ENCODE assay signal across 1 cellular context in the genomic region with DNA sequence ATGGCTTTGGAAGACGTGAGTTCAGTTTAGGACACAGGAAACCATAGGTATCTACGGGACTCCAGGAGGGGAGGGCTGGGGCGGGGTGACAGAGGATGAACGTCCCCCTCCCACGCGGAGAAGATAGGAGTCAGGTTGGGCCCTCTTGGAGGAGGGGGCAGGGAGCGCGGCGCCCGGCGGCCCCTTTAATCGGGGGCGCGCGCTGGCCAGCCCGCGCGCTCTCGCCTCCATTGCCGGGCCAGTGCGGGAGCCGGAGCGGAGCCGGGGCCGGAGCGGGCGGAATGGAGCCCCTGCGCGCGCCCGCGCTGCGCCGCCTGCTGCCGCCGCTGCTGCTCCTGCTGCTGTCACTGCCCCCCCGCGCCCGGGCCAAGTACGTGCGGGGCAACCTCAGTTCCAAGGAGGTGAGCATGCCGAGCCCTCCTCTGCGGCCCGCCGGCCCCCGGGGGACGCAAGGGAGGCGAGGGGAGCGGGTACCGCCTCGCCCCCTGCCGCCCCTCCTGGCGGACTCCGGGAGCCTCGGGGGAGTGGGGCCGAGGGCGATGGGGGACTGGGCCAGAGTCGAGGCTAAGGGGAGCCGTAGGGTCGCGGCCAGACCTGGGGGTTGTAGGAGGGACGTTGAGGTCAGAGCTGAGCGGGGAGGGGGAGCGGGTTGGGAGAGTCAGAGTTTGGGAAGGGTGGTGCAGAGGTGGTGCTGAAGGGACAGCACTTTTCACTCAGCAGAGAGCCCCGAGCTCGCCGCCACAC.
TF ChIP-seq lines count a peak whose summit lies in the region.

A gene (plus strand): TSS at position 214 of the 744 bp plus-strand sequence. CDS start 68 bp downstream, at position 282.

TF ChIP-seq in H1, 55 proteins besides CTCF, POLR2A, EP300 and RAD21:
- TF ChIP-seq, protein P1, sequence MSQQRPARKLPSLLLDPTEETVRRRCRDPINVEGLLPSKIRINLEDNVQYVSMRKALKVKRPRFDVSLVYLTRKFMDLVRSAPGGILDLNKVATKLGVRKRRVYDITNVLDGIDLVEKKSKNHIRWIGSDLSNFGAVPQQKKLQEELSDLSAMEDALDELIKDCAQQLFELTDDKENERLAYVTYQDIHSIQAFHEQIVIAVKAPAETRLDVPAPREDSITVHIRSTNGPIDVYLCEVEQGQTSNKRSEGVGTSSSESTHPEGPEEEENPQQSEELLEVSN (IDR thresholded peaks at IDR 0.05) = 0 out of 2 replicates have a peak, but pooled peaks have one; percentile 18
- TF ChIP-seq TBP (IDR thresholded peaks at IDR 0.05; ENCODE audit: low read depth, low read length) = peak; percentile 14; the same call in 1 of the 2 replicates
- TF ChIP-seq, protein P2, sequence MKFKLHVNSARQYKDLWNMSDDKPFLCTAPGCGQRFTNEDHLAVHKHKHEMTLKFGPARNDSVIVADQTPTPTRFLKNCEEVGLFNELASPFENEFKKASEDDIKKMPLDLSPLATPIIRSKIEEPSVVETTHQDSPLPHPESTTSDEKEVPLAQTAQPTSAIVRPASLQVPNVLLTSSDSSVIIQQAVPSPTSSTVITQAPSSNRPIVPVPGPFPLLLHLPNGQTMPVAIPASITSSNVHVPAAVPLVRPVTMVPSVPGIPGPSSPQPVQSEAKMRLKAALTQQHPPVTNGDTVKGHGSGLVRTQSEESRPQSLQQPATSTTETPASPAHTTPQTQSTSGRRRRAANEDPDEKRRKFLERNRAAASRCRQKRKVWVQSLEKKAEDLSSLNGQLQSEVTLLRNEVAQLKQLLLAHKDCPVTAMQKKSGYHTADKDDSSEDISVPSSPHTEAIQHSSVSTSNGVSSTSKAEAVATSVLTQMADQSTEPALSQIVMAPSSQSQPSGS (IDR thresholded peaks at IDR 0.05; ENCODE audit: low read length) = no peak
- peak; percentile 85 for TF ChIP-seq KDM4A (IDR thresholded peaks at IDR 0.05; ENCODE audit: low read depth, low read length, severe bottlenecking)
- TF ChIP-seq SAP30 (IDR thresholded peaks at IDR 0.05; ENCODE audit: insufficient read depth, insufficient replicate concordance, low read length) = peak; percentile 66
- peak; percentile 50 for TF ChIP-seq BACH1 (IDR thresholded peaks at IDR 0.05; ENCODE audit: low read length)
- TF ChIP-seq GTF2F1 (IDR thresholded peaks at IDR 0.05; ENCODE audit: borderline replicate concordance, low read depth, low read length) = no peak
- TF ChIP-seq NRF1 (IDR thresholded peaks at IDR 0.05; ENCODE audit: low read depth, low read length) = 0 out of 2 replicates have a peak, but pooled peaks have one; percentile 15
- TF ChIP-seq CBX8 (IDR thresholded peaks at IDR 0.05; ENCODE audit: borderline replicate concordance, low read depth, low read length) = no peak
- TF ChIP-seq PHF8 (conservative IDR thresholded peaks at IDR 0.05; ENCODE audit: low read depth, low read length) = 0 out of 2 replicates have a peak, but pooled peaks have one; percentile 17
- peak in 1 of 2 experiments; percentile 88; a peak in 2 of 4 replicates for TF ChIP-seq SIN3A (conservative IDR thresholded peaks at IDR 0.05 in 1 of 2, IDR thresholded peaks at IDR 0.05 in 1 of 2; ENCODE audit: low read depth in 1 of 2, low read length in 2 of 2)
- no peak for TF ChIP-seq SP1 (IDR thresholded peaks at IDR 0.05; ENCODE audit: low read depth, low read length)
- no peak for TF ChIP-seq NANOG (IDR thresholded peaks at IDR 0.05; ENCODE audit: insufficient read depth, low read depth, low read length, poor library complexity, severe bottlenecking)
- TF ChIP-seq CBX5 (IDR thresholded peaks at IDR 0.05; ENCODE audit: low read depth, low read length) = no peak
- no peak for TF ChIP-seq BRCA1 (IDR thresholded peaks at IDR 0.05; ENCODE audit: low read depth, low read length)
- no peak for TF ChIP-seq EZH2 (IDR thresholded peaks at IDR 0.05; ENCODE audit: low read depth, low read length, severe bottlenecking)
- TF ChIP-seq BCL11A (IDR thresholded peaks at IDR 0.05; ENCODE audit: low read depth in 2 of 2, low read length in 2 of 2) = no peak
- peak; percentile 59; the same call in 1 of the 2 replicates for TF ChIP-seq RBBP5 (IDR thresholded peaks at IDR 0.05; ENCODE audit: borderline replicate concordance, low read depth, low read length)
- no peak for TF ChIP-seq JUND (IDR thresholded peaks at IDR 0.05; ENCODE audit: low read length)
- no peak for TF ChIP-seq RXRA (IDR thresholded peaks at IDR 0.05; ENCODE audit: insufficient read depth, low read depth, low read length)
- peak; percentile 88 for TF ChIP-seq ASH2L (IDR thresholded peaks at IDR 0.05; ENCODE audit: low read length)
- TF ChIP-seq KDM1A (IDR thresholded peaks at IDR 0.05; ENCODE audit: borderline replicate concordance, low read length) = no peak
- TF ChIP-seq SRF (IDR thresholded peaks at IDR 0.05; ENCODE audit: low read depth, low read length) = no peak
